In genomic region chr19:16605115-16605514, GRCh38 we compare ENCODE assay signal across 24 cellular contexts. TPM values are rescaled to one million over a fixed set of nuclear protein-coding genes. Genes with fewer than 3 reads are reported as not detected.
DNase-seq lines count a peak whose midpoint lies in the region; ATAC-seq and TF ChIP-seq lines count a peak whose summit lies in the region.
"Had no signal": no experiment of that assay in that cellular context is flagged by ENCODE, and none has a peak within 500 bp of the region (broad histone marks: within the 10 kb centered on the region; RNA-seq: fewer than 3 reads in every experiment).

No MANE protein-coding gene starts in this region.

- CTCF ChIA-PET in SK-N-SH (lab: Yijun Ruan, JAX) = no interaction called here

- no peak for TF ChIP-seq RAD21 in SK-N-SH (IDR thresholded peaks at IDR 0.05; ENCODE audit: low read length)

- H3F3A ChIP-seq in SK-N-SH (replicated peaks; ENCODE audit: insufficient read depth) = no peaks in the 10 kb centered on the region

- H3K36me3 ChIP-seq in cardiac muscle cell (no peaks in the 10 kb centered on the region), subcutaneous abdominal adipose tissue (ENCODE audit: control insufficient read depth in 5 of 5, insufficient read depth in 5 of 5, low read length in 5 of 5) (peaks cover 0 to 2% (median 0%) of the 10 kb centered on the region in 5 donors), SK-N-SH (replicated peaks in 1 of 2; ENCODE audit: control insufficient read depth in 1 of 2, insufficient read depth in 2 of 2, low read length in 1 of 2) (no peaks in the 10 kb centered on the region)
- H3K36me3 ChIP-seq: esophagus muscularis mucosa, right atrium auricular region had no signal

- no peaks in the 10 kb centered on the region for H3K4me1 ChIP-seq in cardiac muscle cell (ENCODE audit: low read depth)
- peaks cover 22 to 91% (median 67%) of the 10 kb centered on the region in 5 donors for H3K4me1 ChIP-seq in subcutaneous abdominal adipose tissue (ENCODE audit: control insufficient read depth in 5 of 5, insufficient read depth in 5 of 5, low read length in 5 of 5)
- H3K4me1 ChIP-seq in SK-N-SH (ENCODE audit: control insufficient read depth in 1 of 2, insufficient read depth in 2 of 2, low read depth in 1 of 2, low read length in 1 of 2) = peaks cover 4 to 35% of the 10 kb centered on the region in 2 experiments; a peak in 2 of 4 replicates

- no peak for ATAC-seq in naive B cell (ENCODE audit: low read depth in 2 of 2)
- ATAC-seq in naive thymus-derived CD8-positive, alpha-beta T cell = no peak
- ATAC-seq: activated CD8-positive, alpha-beta T cell treated with anti-CD3 and anti-CD28 coated beads for 36 hours had no signal

- H3K27me3 Mint-ChIP-seq in naive B cell = no peaks in the 10 kb centered on the region
- H3K27me3 Mint-ChIP-seq in naive thymus-derived CD8-positive, alpha-beta T cell = no peaks in the 10 kb centered on the region
- H3K27me3 Mint-ChIP-seq: activated CD8-positive, alpha-beta T cell treated with anti-CD3 and anti-CD28 coated beads for 36 hours; activated naive CD8-positive, alpha-beta T cell treated with anti-CD3 and anti-CD28 coated beads, Interleukin-2, amount 10 ng/mL, durations not matched to agents 7 days and 5 days; CD8-positive, alpha-beta memory T cell had no signal

- H3K27me3 ChIP-seq in cardiac muscle cell = no peaks in the 10 kb centered on the region
- H3K27me3 ChIP-seq in subcutaneous abdominal adipose tissue (ENCODE audit: control insufficient read depth in 5 of 5, insufficient read depth in 4 of 5, low read length in 5 of 5) = no peaks in the 10 kb centered on the region
- no peaks in the 10 kb centered on the region for H3K27me3 ChIP-seq in SK-N-SH (ENCODE audit: insufficient read depth)
- H3K27me3 ChIP-seq: esophagus muscularis mucosa, right atrium auricular region, upper lobe of left lung had no signal

- no peaks in the 10 kb centered on the region for H3K9me3 Mint-ChIP-seq in naive B cell
- no peaks in the 10 kb centered on the region for H3K9me3 Mint-ChIP-seq in naive thymus-derived CD8-positive, alpha-beta T cell
- H3K9me3 Mint-ChIP-seq: activated CD8-positive, alpha-beta T cell treated with anti-CD3 and anti-CD28 coated beads for 36 hours; activated naive CD8-positive, alpha-beta T cell treated with anti-CD3 and anti-CD28 coated beads, Interleukin-2, amount 10 ng/mL, durations not matched to agents 7 days and 5 days; CD8-positive, alpha-beta memory T cell; neural crest cell had no signal

- H3K9ac ChIP-seq in subcutaneous abdominal adipose tissue (ENCODE audit: low read length in 5 of 5) (no peak overlapping the region), SK-N-SH (no peak overlapping the region)

- H3K27ac ChIP-seq in cardiac muscle cell (peak overlapping the region; percentile 0), VCaP (peak overlapping the region; percentile 87), subcutaneous abdominal adipose tissue (ENCODE audit: low read depth, low read length) (peak overlapping the region; percentile 41), SK-N-SH (ENCODE audit: low read depth in 2 of 2, low read length in 1 of 2) (no peak overlapping the region; a peak in 1 of 4 replicates)
- H3K27ac ChIP-seq: PC-9, SK-N-MC had no signal

- whole genome bisulfite sequencing in SK-N-SH (ENCODE audit: low lambda C conversion rate) = 95% methylated on average over 3 of the region's 3 CpGs

- intact Hi-C loops in cardiac septum (cut with DNase I) = no loop called here

- H3K9me3 ChIP-seq in cardiac muscle cell (ENCODE audit: low read depth) (no peaks in the 10 kb centered on the region), subcutaneous abdominal adipose tissue (ENCODE audit: control insufficient read depth in 5 of 5, low read length in 5 of 5) (no peaks in the 10 kb centered on the region), SK-N-SH (no peaks in the 10 kb centered on the region)
- H3K9me3 ChIP-seq: esophagus muscularis mucosa, right atrium auricular region, upper lobe of left lung had no signal

- POLR2A ChIA-PET in SK-N-SH (lab: Yijun Ruan, JAX) = no interaction called here
- POLR2A ChIA-PET in naive thymus-derived CD8-positive, alpha-beta T cell (lab: Charles Lee) = interaction anchor here (1.2 kb wide), 1 partner anchor 9 kb away, joined by 3 read pairs; no protein-coding TSS in a partner anchor

- H3K36me3 Mint-ChIP-seq in naive B cell = no peaks in the 10 kb centered on the region
- H3K36me3 Mint-ChIP-seq in naive thymus-derived CD8-positive, alpha-beta T cell = peaks cover 0 to 8% (median 0%) of the 10 kb centered on the region in 3 donors

- H3K27ac Mint-ChIP-seq in naive B cell = peak overlapping the region; percentile 57 to 94 (median 78)
- H3K27ac Mint-ChIP-seq in naive thymus-derived CD8-positive, alpha-beta T cell = no peak overlapping the region
- H3K27ac Mint-ChIP-seq: activated CD8-positive, alpha-beta T cell treated with anti-CD3 and anti-CD28 coated beads for 36 hours; activated naive CD8-positive, alpha-beta T cell treated with anti-CD3 and anti-CD28 coated beads, Interleukin-2, amount 10 ng/mL, durations not matched to agents 7 days and 5 days had no signal

- H2AFZ ChIP-seq in SK-N-SH (ENCODE audit: low read depth) = no peak overlapping the region
- H2AFZ ChIP-seq: PC-9 had no signal

- no peak for TF ChIP-seq CTCF in cardiac muscle cell (IDR thresholded peaks at IDR 0.05; ENCODE audit: low read depth, low read length)
- TF ChIP-seq CTCF in VCaP (conservative IDR thresholded peaks at IDR 0.05) = no peak
- no peak for TF ChIP-seq CTCF in SK-N-SH (IDR thresholded peaks at IDR 0.05)

- no peak for TF ChIP-seq EP300 in SK-N-SH (IDR thresholded peaks at IDR 0.05; ENCODE audit: borderline replicate concordance in 1 of 2, low read depth in 1 of 2, low read length in 1 of 2)

- H3K4me3 ChIP-seq in cardiac muscle cell (no peak overlapping the region), subcutaneous abdominal adipose tissue (ENCODE audit: low read depth in 1 of 5, low read length in 5 of 5) (no peak overlapping the region), SK-N-SH (ENCODE audit: low read depth in 2 of 2, low read length in 1 of 2) (no peak overlapping the region)
- H3K4me3 ChIP-seq: esophagus muscularis mucosa, lung, PC-9, right atrium auricular region, SK-N-MC, upper lobe of left lung had no signal

- H4K20me1 ChIP-seq in SK-N-SH (ENCODE audit: insufficient read depth) = peaks cover 93% of the 10 kb centered on the region

- no peak overlapping the region for H3K4me2 ChIP-seq in SK-N-SH
- H3K4me2 ChIP-seq: PC-9 had no signal

- no peaks in the 10 kb centered on the region for H3K9me2 ChIP-seq in SK-N-SH

- peak overlapping the region in 4 of 8 donors; percentile 12 to 39 (median 22) for H3K4me3 Mint-ChIP-seq in naive B cell
- H3K4me3 Mint-ChIP-seq in naive thymus-derived CD8-positive, alpha-beta T cell = no peak overlapping the region
- H3K4me3 Mint-ChIP-seq: activated CD8-positive, alpha-beta T cell treated with anti-CD3 and anti-CD28 coated beads for 36 hours; activated naive CD8-positive, alpha-beta T cell treated with anti-CD3 and anti-CD28 coated beads, Interleukin-2, amount 10 ng/mL, durations not matched to agents 7 days and 5 days; CD8-positive, alpha-beta memory T cell; neural crest cell had no signal

- H3K4me1 Mint-ChIP-seq in naive B cell = peaks cover 49 to 70% (median 55%) of the 10 kb centered on the region in 3 donors
- H3K4me1 Mint-ChIP-seq in naive thymus-derived CD8-positive, alpha-beta T cell = peaks cover 23 to 66% (median 51%) of the 10 kb centered on the region in 4 donors
- H3K4me1 Mint-ChIP-seq: neural crest cell had no signal

- peaks cover 100% of the 10 kb centered on the region for H3K79me2 ChIP-seq in SK-N-SH (ENCODE audit: insufficient read depth)

- DNase-seq in cardiac muscle cell (ENCODE audit: low read depth in 1 of 2, low spot score in 1 of 2) (no peak), cardiac septum (ENCODE audit: low spot score) (no peak), naive B cell (no peak), SK-N-SH (no peak), Ammon's horn (ENCODE audit: low spot score) (no peak)
- DNase-seq in naive thymus-derived CD8-positive, alpha-beta T cell = no peak
- DNase-seq: activated CD8-positive, alpha-beta T cell treated with anti-CD3 and anti-CD28 coated beads for 36 hours; activated naive CD8-positive, alpha-beta T cell treated with anti-CD3 and anti-CD28 coated beads, Interleukin-2, amount 10 ng/mL, durations not matched to agents 7 days and 5 days; activated T-cell treated with anti-CD3 and anti-CD28 coated beads, Interleukin-2, amount 50 U/mL, for 48 hours; CD8-positive, alpha-beta memory T cell; DND-41; NCI-H1436 treated with DMSO at 0.1 percent for 48 hours; NCI-H748 treated with DMSO at 0.1 percent for 48 hours; PC-9; stimulated activated CD4-positive, alpha-beta T cell treated with anti-CD3 and anti-CD28 coated beads, Interleukin-15, amount 100 ng/mL, for 24 hours; stimulated activated naive CD4-positive, alpha-beta T cell had no signal

RNA-seq across cellular contexts. Expression of gene MED26, which starts 22.9 kb away (rescaled TPM):
- total RNA-seq in cardiac muscle cell = 14.2 and 15.1 TPM in 2 replicates
- 5.9 and 9.1 TPM in 2 replicates for polyA plus RNA-seq in cardiac muscle cell
- total RNA-seq in cardiac septum = 4.3 TPM
- 10 to 100 TPM in 1 of 6 donors, 1 to 10 TPM in 5; 2.0 to 10.9 (median 5.4) TPM for polyA plus RNA-seq in naive B cell (ENCODE audit: low read depth in 6 of 6)
- 3.5 and 3.8 TPM in 2 replicates for polyA plus RNA-seq in SK-N-SH (2012; rRNA removed)
- 2.1 and 3.1 TPM in 2 replicates for polyA plus RNA-seq in SK-N-SH (2012; cell fraction: cytosol; rRNA removed)
- 8.0 and 8.6 TPM in 2 replicates for polyA plus RNA-seq in SK-N-SH (2012; cell fraction: nucleus; rRNA removed)
- total RNA-seq in naive thymus-derived CD8-positive, alpha-beta T cell = 10 to 100 TPM; 16.5 to 18.5 TPM
- 1 to 10 TPM; 2.7 to 3.9 (median 3.1) TPM for polyA plus RNA-seq in naive thymus-derived CD8-positive, alpha-beta T cell

RNA-seq across cellular contexts. Expression of gene SLC35E1, which starts 32.9 kb away (rescaled TPM):
- total RNA-seq in cardiac muscle cell (22.5 and 25.3 TPM in 2 replicates), cardiac septum (26.7 TPM)
- polyA plus RNA-seq in cardiac muscle cell (29.7 and 35.5 TPM in 2 replicates), naive B cell (ENCODE audit: low read depth in 6 of 6) (10 to 100 TPM; 15.4 to 26.2 (median 19.4) TPM), SK-N-SH (2012; rRNA removed) (23.5 and 28.4 TPM in 2 replicates)
- 19.7 and 22.2 TPM in 2 replicates for polyA plus RNA-seq in SK-N-SH (2012; cell fraction: cytosol; rRNA removed)
- 25.7 and 34.0 TPM in 2 replicates for polyA plus RNA-seq in SK-N-SH (2012; cell fraction: nucleus; rRNA removed)
- total RNA-seq in naive thymus-derived CD8-positive, alpha-beta T cell = 10 to 100 TPM; 31.5 to 34.2 TPM
- 10 to 100 TPM; 13.6 to 22.3 (median 16.1) TPM for polyA plus RNA-seq in naive thymus-derived CD8-positive, alpha-beta T cell

RNA-seq across cellular contexts. Expression of gene SMIM7, which starts 54.8 kb away (rescaled TPM):
- total RNA-seq in cardiac muscle cell (63.0 and 67.2 TPM in 2 replicates), cardiac septum (47.0 TPM)
- polyA plus RNA-seq in cardiac muscle cell (88.2 and 104 TPM in 2 replicates), naive B cell (ENCODE audit: low read depth in 6 of 6) (10 to 100 TPM; 41.0 to 84.2 (median 69.1) TPM), SK-N-SH (2012; rRNA removed) (74.2 and 79.9 TPM in 2 replicates)
- 86.6 and 101 TPM in 2 replicates for polyA plus RNA-seq in SK-N-SH (2012; cell fraction: cytosol; rRNA removed)
- 67.7 and 70.5 TPM in 2 replicates for polyA plus RNA-seq in SK-N-SH (2012; cell fraction: nucleus; rRNA removed)
- total RNA-seq in naive thymus-derived CD8-positive, alpha-beta T cell = 100 to 1,000 TPM; 102 to 104 TPM
- 10 to 100 TPM; 52.7 to 76.5 (median 63.9) TPM for polyA plus RNA-seq in naive thymus-derived CD8-positive, alpha-beta T cell

RNA-seq across cellular contexts. Expression of gene TMEM38A, which starts 55.8 kb away (rescaled TPM):
- total RNA-seq in cardiac muscle cell (27.6 and 28.3 TPM in 2 replicates), cardiac septum (13.1 TPM)
- polyA plus RNA-seq in cardiac muscle cell (33.4 and 41.1 TPM in 2 replicates), naive B cell (ENCODE audit: low read depth in 6 of 6) (10 to 100 TPM; 13.7 to 18.6 (median 16.6) TPM), SK-N-SH (2012; rRNA removed) (3.3 and 4.3 TPM in 2 replicates)
- 2.6 and 4.0 TPM in 2 replicates for polyA plus RNA-seq in SK-N-SH (2012; cell fraction: cytosol; rRNA removed)
- 5.4 and 6.9 TPM in 2 replicates for polyA plus RNA-seq in SK-N-SH (2012; cell fraction: nucleus; rRNA removed)
- total RNA-seq in naive thymus-derived CD8-positive, alpha-beta T cell = 1 to 10 TPM; 1.5 to 2.5 TPM
- polyA plus RNA-seq in naive thymus-derived CD8-positive, alpha-beta T cell = under 1 TPM in 2 of 3 donors, not detected in 1; 0.22 to 0.28 TPM
- polyA plus RNA-seq: CD8-positive, alpha-beta memory T cell had no signal

Comparison
In these comparisons a context has a peak if more than half of its experiments do, and no peak if none do; other contexts are left out.
1. H3K27ac ChIP-seq: peak in cardiac muscle cell (single experiment), VCaP (single experiment) and subcutaneous abdominal adipose tissue (single experiment); none in SK-N-SH (0 of 2).
2. H3K27ac Mint-ChIP-seq: peak in naive B cell (6 of 6); none in naive thymus-derived CD8-positive, alpha-beta T cell (0 of 10).